ENCODE assay signal across 29 cellular contexts in the genomic region with DNA sequence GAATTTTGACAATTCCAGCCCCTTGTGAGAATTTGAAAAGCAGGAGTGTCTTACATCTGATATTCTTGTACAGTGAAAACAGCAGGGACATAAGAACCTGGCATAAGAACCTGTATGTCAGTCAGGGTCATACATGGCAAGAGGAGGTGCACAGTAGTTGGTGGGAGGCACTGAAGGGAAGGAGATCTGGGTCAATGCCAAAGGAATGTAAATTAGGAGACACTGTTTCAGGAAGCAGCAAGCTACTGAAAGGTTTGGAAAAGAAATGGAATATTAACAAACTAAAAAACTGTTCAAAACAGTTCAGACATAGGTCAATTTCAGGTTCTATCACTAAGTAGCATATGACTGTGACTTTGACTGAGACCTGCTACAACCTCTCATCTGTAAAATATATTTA. TPM values are rescaled to one million over a fixed set of nuclear protein-coding genes. Genes with fewer than 3 reads are reported as not detected.
DNase-seq lines count a peak whose midpoint lies in the region; ATAC-seq, FAIRE-seq and TF ChIP-seq lines count a peak whose summit lies in the region.
"Had no signal": no experiment of that assay in that cellular context is flagged by ENCODE, and none has a peak within 500 bp of the region (broad histone marks: within the 10 kb centered on the region; RNA-seq: fewer than 3 reads in every experiment).

No MANE protein-coding gene starts in this region.

- H3K36me3 ChIP-seq in endothelial cell of umbilical vein (ENCODE audit: control insufficient read depth in 2 of 2, extremely low read depth in 1 of 2, insufficient read depth in 2 of 2, low read length in 2 of 2): no peaks in the 10 kb centered on the region
- H3K36me3 ChIP-seq in CD8-positive, alpha-beta T cell (ENCODE audit: insufficient read depth, low read length): no peaks in the 10 kb centered on the region
- H3K36me3 ChIP-seq: ascending aorta, neutrophil, prostate gland, thoracic aorta, uterus had no signal

- H3K9me3 Mint-ChIP-seq in nephron: no peaks in the 10 kb centered on the region
- H3K9me3 Mint-ChIP-seq in CD8-positive, alpha-beta T cell: no peaks in the 10 kb centered on the region
- H3K9me3 Mint-ChIP-seq: activated CD4-positive, alpha-beta T cell treated with anti-CD3 and anti-CD28 coated beads, Interleukin-2, amount 10 ng/mL, durations not matched to agents 24 days and 14 days; activated naive CD8-positive, alpha-beta T cell treated with anti-CD3 and anti-CD28 coated beads, Interleukin-2, amount 10 ng/mL, durations not matched to agents 7 days and 5 days; central memory CD8-positive, alpha-beta T cell; stimulated activated naive CD8-positive, alpha-beta T cell treated with anti-CD3 and anti-CD28 coated beads, Interleukin-15, Interleukin-2, amounts not matched to agents 100 ng/mL and 50 ng/mL, for 24 hours; T-helper 2 cell treated with Interferon-gamma antibody and Interleukin-4, amounts not matched to agents 5 μg/mL and 100 μg/mL, for 36 hours had no signal

- no peaks in the 10 kb centered on the region for H4K20me1 ChIP-seq in endothelial cell of umbilical vein (replicated peaks; ENCODE audit: control insufficient read depth, extremely low read depth, insufficient read depth, low read length)

- dilution Hi-C loops in endothelial cell of umbilical vein (cut with MboI; ENCODE audit: extremely low pct_ligation_motif_present, low sequenced_read_pairs): no loop called here

- peaks cover 20% of the 10 kb centered on the region for H3K27me3 Mint-ChIP-seq in nephron (ENCODE audit: low read depth)
- H3K27me3 Mint-ChIP-seq in CD8-positive, alpha-beta T cell (ENCODE audit: low read depth): peaks cover 5% of the 10 kb centered on the region

- POLR2A ChIA-PET in endothelial cell of umbilical vein (lab: Charles Lee): no interaction called here
- POLR2A ChIA-PET in CD8-positive, alpha-beta T cell (lab: Charles Lee): no interaction called here

- ATAC-seq in CD8-positive, alpha-beta T cell: no peak
- ATAC-seq in GM19351 (IDR thresholded peaks at IDR 0.05; ENCODE audit: unreplicated experiment): no peak
- ATAC-seq: GM12878 had no signal

- peak overlapping the region; percentile 42 for H3K4me2 ChIP-seq in endothelial cell of umbilical vein (ENCODE audit: insufficient read depth, low read length)

- peak; percentile 90 for FAIRE-seq in H54 (lab: Jason Lieb, UNC)
- peak; percentile 33 for FAIRE-seq in endothelial cell of umbilical vein (lab: Jason Lieb, UNC)
- FAIRE-seq: endometrium, frontal cortex, GM12878 had no signal

- H3K9me1 ChIP-seq in endothelial cell of umbilical vein (replicated peaks; ENCODE audit: control insufficient read depth, extremely low read depth, insufficient read depth, low read length): no peaks in the 10 kb centered on the region

- H3K9ac ChIP-seq in endothelial cell of umbilical vein (replicated peaks; ENCODE audit: extremely low read depth, insufficient read depth, low read length): no peak overlapping the region

- TF ChIP-seq CTCF in endothelial cell of umbilical vein (IDR thresholded peaks at IDR 0.05; ENCODE audit: extremely low read depth in 1 of 2, insufficient read depth in 1 of 2, low read depth in 1 of 2, low read length in 2 of 2): no peak
- TF ChIP-seq CTCF in nephron (IDR thresholded peaks at IDR 0.05; ENCODE audit: unreplicated experiment in 3 of 3): no peak
- no peak for TF ChIP-seq CTCF in CD8-positive, alpha-beta T cell (IDR thresholded peaks at IDR 0.05)

- no peaks in the 10 kb centered on the region for H3K36me3 Mint-ChIP-seq in nephron (ENCODE audit: low read depth)
- H3K36me3 Mint-ChIP-seq in CD8-positive, alpha-beta T cell: no peaks in the 10 kb centered on the region
- H3K36me3 Mint-ChIP-seq: activated naive CD8-positive, alpha-beta T cell treated with anti-CD3 and anti-CD28 coated beads, Interleukin-2, amount 10 ng/mL, durations not matched to agents 7 days and 5 days had no signal

- no peaks in the 10 kb centered on the region for H3K9me3 ChIP-seq in endothelial cell of umbilical vein (replicated peaks; ENCODE audit: control insufficient read depth, insufficient read depth, low read length)
- H3K9me3 ChIP-seq in CD8-positive, alpha-beta T cell (ENCODE audit: low read length): no peaks in the 10 kb centered on the region
- H3K9me3 ChIP-seq: ascending aorta, neutrophil, prostate gland, thoracic aorta, uterus had no signal

- H3K4me3 ChIP-seq in endothelial cell of umbilical vein (replicated peaks in 1 of 3; ENCODE audit: insufficient read depth in 1 of 3, low read depth in 1 of 3, low read length in 3 of 3): no peak overlapping the region
- H3K4me3 ChIP-seq in CD8-positive, alpha-beta T cell (ENCODE audit: low read depth, low read length): no peak overlapping the region
- H3K4me3 ChIP-seq: ascending aorta, GM12878, prostate gland, thoracic aorta, uterus had no signal

- no peak for DNase-seq in H54 (ENCODE audit: insufficient read length, low spot score)
- DNase-seq in NCI-H2029 treated with DMSO at 0.1 percent for 48 hours (lab: John Stamatoyannopoulos, UW): peak; percentile 38
- DNase-seq in endothelial cell of umbilical vein (ENCODE audit: low read depth, low spot score): no peak
- DNase-seq in stimulated activated CD4-positive, alpha-beta T cell treated with anti-CD3 and anti-CD28 coated beads, Interleukin-4, amount 100 ng/mL, for 4 hours: no peak
- DNase-seq in RKO (ENCODE audit: low spot score): no peak
- no peak for DNase-seq in CD8-positive, alpha-beta T cell
- DNase-seq: activated CD4-positive, alpha-beta T cell treated with anti-CD3 and anti-CD28 coated beads, Interleukin-2, amount 10 ng/mL, durations not matched to agents 24 days and 14 days; activated gamma-delta T cell; activated naive CD8-positive, alpha-beta T cell treated with anti-CD3 and anti-CD28 coated beads, Interleukin-2, amount 10 ng/mL, durations not matched to agents 7 days and 5 days; activated T-cell treated with anti-CD3 and anti-CD28 coated beads, Interleukin-2, amount 50 U/mL, for 1 hour; KBM-7; NCI-H1417 treated with DMSO at 0.1 percent for 48 hours had no signal

- CTCF ChIA-PET in endothelial cell of umbilical vein (lab: Charles Lee): interaction anchor here (1.0 to 1.8 kb wide), 7 partner anchors 13 to 261 kb away, joined by 3 to 8 read pairs (median 4); a partner anchor contains a TSS
- CTCF ChIA-PET in CD8-positive, alpha-beta T cell (lab: Charles Lee): no interaction called here

- no peak overlapping the region for H2AFZ ChIP-seq in endothelial cell of umbilical vein (ENCODE audit: low read depth, low read length)

- TF ChIP-seq POLR2A in H54 (IDR thresholded peaks at IDR 0.05; ENCODE audit: low read depth, low read length) (no peak), endothelial cell of umbilical vein (IDR thresholded peaks at IDR 0.05; ENCODE audit: low read depth, low read length) (no peak)

- intact Hi-C loops in endothelial cell of umbilical vein (cut with micrococcal nuclease): loop anchor here (1.0 kb wide), 2 partner anchors 23 to 54 kb away; no protein-coding TSS in a partner anchor
- intact Hi-C loops in CD8-positive, alpha-beta T cell (cut with DNase I, micrococcal nuclease): no loop called here

- H3K79me2 ChIP-seq in endothelial cell of umbilical vein (ENCODE audit: control insufficient read depth, insufficient read depth, low read length): no peaks in the 10 kb centered on the region

- H3K27ac Mint-ChIP-seq in nephron: peak overlapping the region; percentile 48 to 57 (median 51)
- no peak overlapping the region for H3K27ac Mint-ChIP-seq in CD8-positive, alpha-beta T cell
- H3K27ac Mint-ChIP-seq: activated CD4-positive, alpha-beta T cell treated with anti-CD3 and anti-CD28 coated beads, Interleukin-2, amount 10 ng/mL, durations not matched to agents 24 days and 14 days; activated naive CD8-positive, alpha-beta T cell treated with anti-CD3 and anti-CD28 coated beads, Interleukin-2, amount 10 ng/mL, durations not matched to agents 7 days and 5 days; stimulated activated naive CD8-positive, alpha-beta T cell treated with anti-CD3 and anti-CD28 coated beads, Interleukin-15, Interleukin-2, amounts not matched to agents 100 ng/mL and 50 ng/mL, for 24 hours; T-helper 2 cell treated with Interferon-gamma antibody and Interleukin-4, amounts not matched to agents 5 μg/mL and 100 μg/mL, for 36 hours had no signal

- no peaks in the 10 kb centered on the region for H3K27me3 ChIP-seq in endothelial cell of umbilical vein (ENCODE audit: control insufficient read depth in 2 of 2, insufficient read depth in 2 of 2, low read length in 2 of 2)
- no peaks in the 10 kb centered on the region for H3K27me3 ChIP-seq in CD8-positive, alpha-beta T cell (ENCODE audit: insufficient read depth, low read length)
- H3K27me3 ChIP-seq: ascending aorta, neutrophil, uterus had no signal

- BruUV-seq in endothelial cell of umbilical vein (replicated peaks; lab: Mats Ljungman, UMichigan): no TSS peak

- H3K4me1 ChIP-seq in endothelial cell of umbilical vein (ENCODE audit: control insufficient read depth, extremely low read depth, insufficient read depth, low read length): peaks cover 15% of the 10 kb centered on the region
- no peaks in the 10 kb centered on the region for H3K4me1 ChIP-seq in CD8-positive, alpha-beta T cell (ENCODE audit: insufficient read depth, low read length)
- H3K4me1 ChIP-seq: ascending aorta, prostate gland, uterus had no signal

- H3K27ac ChIP-seq in endothelial cell of umbilical vein (ENCODE audit: insufficient read depth, low read depth, low read length): no peak overlapping the region
- no peak overlapping the region for H3K27ac ChIP-seq in CD8-positive, alpha-beta T cell (ENCODE audit: low read depth, low read length)
- H3K27ac ChIP-seq: ascending aorta, C4-2B, neutrophil, prostate gland, thoracic aorta, uterus had no signal

- no peak overlapping the region for H3K4me3 Mint-ChIP-seq in nephron
- no peak overlapping the region for H3K4me3 Mint-ChIP-seq in CD8-positive, alpha-beta T cell
- H3K4me3 Mint-ChIP-seq: activated CD4-positive, alpha-beta T cell treated with anti-CD3 and anti-CD28 coated beads, Interleukin-2, amount 10 ng/mL, durations not matched to agents 24 days and 14 days; activated naive CD8-positive, alpha-beta T cell treated with anti-CD3 and anti-CD28 coated beads, Interleukin-2, amount 10 ng/mL, durations not matched to agents 7 days and 5 days; central memory CD8-positive, alpha-beta T cell; stimulated activated naive CD8-positive, alpha-beta T cell treated with anti-CD3 and anti-CD28 coated beads, Interleukin-15, Interleukin-2, amounts not matched to agents 100 ng/mL and 50 ng/mL, for 24 hours; T-helper 2 cell treated with Interferon-gamma antibody and Interleukin-4, amounts not matched to agents 5 μg/mL and 100 μg/mL, for 36 hours had no signal

- peaks cover 25% of the 10 kb centered on the region for H3K4me1 Mint-ChIP-seq in nephron
- no peaks in the 10 kb centered on the region for H3K4me1 Mint-ChIP-seq in CD8-positive, alpha-beta T cell (ENCODE audit: low read depth)
- H3K4me1 Mint-ChIP-seq: activated CD4-positive, alpha-beta T cell treated with anti-CD3 and anti-CD28 coated beads, Interleukin-2, amount 10 ng/mL, durations not matched to agents 24 days and 14 days; activated naive CD8-positive, alpha-beta T cell treated with anti-CD3 and anti-CD28 coated beads, Interleukin-2, amount 10 ng/mL, durations not matched to agents 7 days and 5 days; central memory CD8-positive, alpha-beta T cell had no signal

RNA-seq across cellular contexts. Expression of a gene that starts 25.0 kb away (rescaled TPM):
- total RNA-seq in endothelial cell of umbilical vein: not detected in 2 replicates
- polyA plus RNA-seq in endothelial cell of umbilical vein: not detected in 2 replicates
- not detected in 2 replicates for polyA plus RNA-seq in endothelial cell of umbilical vein (2011; cell fraction: cytosol; rRNA removed)
- polyA plus RNA-seq in endothelial cell of umbilical vein (2011; cell fraction: nucleus; rRNA removed): not detected in 2 replicates
- not detected in 2 replicates for polyA plus RNA-seq in endothelial cell of umbilical vein (2012)
- polyA minus RNA-seq in endothelial cell of umbilical vein: not detected in 2 replicates
- polyA minus RNA-seq in endothelial cell of umbilical vein (2011; cell fraction: cytosol; rRNA and poly(A)+ RNA removed): not detected
- polyA minus RNA-seq in endothelial cell of umbilical vein (2011; cell fraction: nucleus; rRNA and poly(A)+ RNA removed): not detected in 2 replicates
- not detected for total RNA-seq in CD8-positive, alpha-beta T cell
- total RNA-seq: activated CD8-positive, alpha-beta memory T cell treated with anti-CD3 and anti-CD28 coated beads for 36 hours; dermis microvascular lymphatic vessel endothelial cell; lung microvascular endothelial cell had no signal

RNA-seq across cellular contexts. Expression of a gene that starts 56.9 kb away (rescaled TPM):
- total RNA-seq in endothelial cell of umbilical vein: 27.0 and 33.5 TPM in 2 replicates
- 15.2 and 23.1 TPM in 2 replicates for polyA plus RNA-seq in endothelial cell of umbilical vein
- 17.7 and 18.4 TPM in 2 replicates for polyA plus RNA-seq in endothelial cell of umbilical vein (2011; cell fraction: cytosol; rRNA removed)
- 114 and 154 TPM in 2 replicates for polyA plus RNA-seq in endothelial cell of umbilical vein (2011; cell fraction: nucleus; rRNA removed)
- 19.0 and 19.3 TPM in 2 replicates for polyA plus RNA-seq in endothelial cell of umbilical vein (2012)
- 69.5 and 73.2 TPM in 2 replicates for polyA minus RNA-seq in endothelial cell of umbilical vein
- 4.4 TPM for polyA minus RNA-seq in endothelial cell of umbilical vein (2011; cell fraction: cytosol; rRNA and poly(A)+ RNA removed)
- 71.2 and 90.9 TPM in 2 replicates for polyA minus RNA-seq in endothelial cell of umbilical vein (2011; cell fraction: nucleus; rRNA and poly(A)+ RNA removed)
- 1 to 10 TPM; 3.0 to 3.2 TPM for total RNA-seq in CD8-positive, alpha-beta T cell
